In the genomic region with DNA sequence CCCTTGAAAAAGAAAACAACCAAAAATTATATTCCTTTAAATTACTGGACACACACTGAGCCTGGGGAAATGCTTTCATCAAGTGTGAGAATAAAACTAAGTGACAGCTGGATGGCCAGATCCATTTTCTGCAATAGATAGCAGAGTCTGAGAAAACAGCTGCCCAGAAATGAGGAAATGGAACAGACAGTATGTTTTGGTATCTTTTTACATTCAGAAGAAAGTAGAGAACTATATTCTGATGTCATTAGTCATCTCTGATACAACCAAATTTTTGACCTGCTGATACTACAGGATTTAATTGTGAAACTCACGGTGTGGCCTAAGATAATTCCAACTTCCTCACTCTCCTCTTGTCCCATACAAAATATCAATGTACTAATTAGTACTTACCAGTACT, we compare ENCODE assay signal across 13 cellular contexts.
A peak's percentile ranks its signal among the peaks of the same experiment; 100 is the strongest.
DNase-seq lines count a peak whose midpoint lies in the region; ATAC-seq, FAIRE-seq and TF ChIP-seq lines count a peak whose summit lies in the region.
"Had no signal": no experiment of that assay in that cellular context is flagged by ENCODE, and none has a peak within 500 bp of the region (broad histone marks: within the 10 kb centered on the region; RNA-seq: fewer than 3 reads in every experiment).

No MANE protein-coding gene starts in this region.

- H4K20me1 ChIP-seq in astrocyte (ENCODE audit: insufficient read depth, low read length), result peaks cover 38% of the 10 kb centered on the region

- ATAC-seq in A549, result no peak
- peak; percentile 70 for ATAC-seq in GM19452 (IDR thresholded peaks at IDR 0.05; ENCODE audit: unreplicated experiment)
- peak; percentile 59 for ATAC-seq in HG03139 (IDR thresholded peaks at IDR 0.05; ENCODE audit: unreplicated experiment)
- ATAC-seq in esophagus mucosa, result no peak

- peaks cover 56% of the 10 kb centered on the region for H3K4me1 Mint-ChIP-seq in astrocyte (ENCODE audit: low read depth, unreplicated experiment)

- H3K27ac ChIP-seq in A549, result no peak overlapping the region
- H3K27ac ChIP-seq in astrocyte (ENCODE audit: low read depth, low read length), result peak overlapping the region; percentile 56
- no peak overlapping the region for H3K27ac ChIP-seq in A673 (ENCODE audit: low read depth, low read length, poor library complexity, severe bottlenecking)
- no peak overlapping the region for H3K27ac ChIP-seq in RWPE1
- H3K27ac ChIP-seq: spleen, WERI-Rb-1 had no signal

- TF ChIP-seq POLR2A in A549 (IDR thresholded peaks at IDR 0.05; ENCODE audit: low read length), result no peak

- H3K27me3 Mint-ChIP-seq in astrocyte (ENCODE audit: low read depth, unreplicated experiment), result no peaks in the 10 kb centered on the region

- H3K79me2 ChIP-seq in astrocyte (ENCODE audit: insufficient read depth, low read length), result peaks cover 94% of the 10 kb centered on the region

- no peak overlapping the region for H2AFZ ChIP-seq in astrocyte (ENCODE audit: low read depth, low read length)

- peak overlapping the region; percentile 1 for H3K9ac ChIP-seq in astrocyte (ENCODE audit: low read length)

- peaks cover 9% of the 10 kb centered on the region for H3K36me3 ChIP-seq in astrocyte (ENCODE audit: insufficient read depth, low read length)
- peaks cover 7% of the 10 kb centered on the region for H3K36me3 ChIP-seq in A673 (ENCODE audit: insufficient read depth, low read length, poor library complexity, severe bottlenecking)
- H3K36me3 ChIP-seq: spleen, WERI-Rb-1 had no signal

- H3K9me3 Mint-ChIP-seq in astrocyte (ENCODE audit: unreplicated experiment), result no peaks in the 10 kb centered on the region

- H3K36me3 Mint-ChIP-seq in astrocyte (ENCODE audit: low read depth, unreplicated experiment), result peaks cover 12% of the 10 kb centered on the region

- peak overlapping the region; percentile 83 for H3K27ac Mint-ChIP-seq in astrocyte (ENCODE audit: unreplicated experiment)

- no peak overlapping the region for H3K4me3 Mint-ChIP-seq in astrocyte (ENCODE audit: unreplicated experiment)

- TF ChIP-seq EP300 in A549 (IDR thresholded peaks at IDR 0.05), result no peak

- CTCF ChIA-PET in A549 (lab: Yijun Ruan, JAX), result no interaction called here
- CTCF ChIA-PET in A673 (lab: Charles Lee), result no interaction called here
- CTCF ChIA-PET in RWPE1 (lab: Yijun Ruan, JAX), result interaction anchor here (0.6 kb wide), 2 partner anchors 554 to 844 kb away, joined by 3 read pairs; no protein-coding TSS in a partner anchor

- H3K9me3 ChIP-seq in A549, result no peaks in the 10 kb centered on the region
- H3K9me3 ChIP-seq in astrocyte (ENCODE audit: insufficient read depth, low read depth, low read length), result no peaks in the 10 kb centered on the region
- H3K9me3 ChIP-seq in A673 (ENCODE audit: low read depth, low read length, poor library complexity, severe bottlenecking), result no peaks in the 10 kb centered on the region
- H3K9me3 ChIP-seq: spleen had no signal

- DNase-seq in A549 (ENCODE audit: low read depth in 1 of 2, low spot score in 1 of 2) (no peak), astrocyte (ENCODE audit: low read depth) (peak; percentile 66), A673 (ENCODE audit: low spot score) (no peak), RWPE1 (ENCODE audit: low spot score) (no peak), NCI-H345 (lab: John Stamatoyannopoulos, UW) (no peak)
- DNase-seq: amniotic stem cell, NCI-H1694, spleen, WERI-Rb-1 had no signal

- no TSS peak for BruUV-seq in A673 (replicated peaks; lab: Mats Ljungman, UMichigan)

- TF ChIP-seq CTCF in A549 (IDR thresholded peaks at IDR 0.05), result no peak
- TF ChIP-seq CTCF in astrocyte (IDR thresholded peaks at IDR 0.05; ENCODE audit: insufficient read depth, low read depth, low read length), result no peak
- TF ChIP-seq CTCF in A673 (conservative IDR thresholded peaks at IDR 0.05; ENCODE audit: low read depth, low read length), result no peak
- no peak for TF ChIP-seq CTCF in RWPE1 (conservative IDR thresholded peaks at IDR 0.05; ENCODE audit: low read depth)

- 37% methylated on average over 1 of the region's 1 CpG for WGBS in A549 (ENCODE audit: missing lambda C conversion rate)

- intact Hi-C loops in A673 (cut with micrococcal nuclease; ENCODE audit: unreplicated experiment), result no loop called here

- H3K4me2 ChIP-seq in A549, result no peak overlapping the region
- peak overlapping the region; percentile 31 for H3K4me2 ChIP-seq in astrocyte (ENCODE audit: low read length)

- H3K4me1 ChIP-seq in A549 (peaks cover 15% of the 10 kb centered on the region), astrocyte (ENCODE audit: insufficient read depth, low read length) (peaks cover 36% of the 10 kb centered on the region), A673 (ENCODE audit: insufficient read depth, low read length, poor library complexity, severe bottlenecking) (peaks cover 42% of the 10 kb centered on the region)
- H3K4me1 ChIP-seq: spleen had no signal

- POLR2A ChIA-PET in A549 (lab: Yijun Ruan, JAX), result no interaction called here
- POLR2A ChIA-PET in A673 (lab: Charles Lee; ENCODE audit: low non-redundant PET), result no interaction called here
- POLR2A ChIA-PET in RWPE1 (lab: Yijun Ruan, JAX; ENCODE audit: low non-redundant PET), result no interaction called here

- H3K27me3 ChIP-seq in astrocyte (ENCODE audit: insufficient read depth, low read length) (no peaks in the 10 kb centered on the region), A673 (replicated peaks; ENCODE audit: insufficient read depth, low read depth, low read length, poor library complexity) (no peaks in the 10 kb centered on the region)
- H3K27me3 ChIP-seq: spleen had no signal

- H3K4me3 ChIP-seq in A549 (no peak overlapping the region), astrocyte (ENCODE audit: insufficient read depth, low read depth, low read length) (no peak overlapping the region), A673 (ENCODE audit: low read depth, low read length, poor library complexity, severe bottlenecking) (no peak overlapping the region)
- H3K4me3 ChIP-seq: spleen had no signal

- FAIRE-seq in A549 (lab: Jason Lieb, UNC), result no peak
- FAIRE-seq in astrocyte (lab: Jason Lieb, UNC), result peak; percentile 68
- FAIRE-seq: islet of Langerhans had no signal

- no peak for TF ChIP-seq RAD21 in A549 (conservative IDR thresholded peaks at IDR 0.05 in 1 of 2, IDR thresholded peaks at IDR 0.05 in 1 of 2)

TF ChIP-seq in A549, 52 proteins besides CTCF, POLR2A, EP300 and RAD21:
- TF ChIP-seq CBX8 (IDR thresholded peaks at IDR 0.05) (no peak), FOSL2 (IDR thresholded peaks at IDR 0.05) (no peak), FOSL2 (CRISPR knock-in tag; IDR thresholded peaks at IDR 0.05) (peak; percentile 13; the same call in 1 of the 2 replicates), RCOR1 (IDR thresholded peaks at IDR 0.05; ENCODE audit: low read depth, low read length) (no peak)

Comparison
In these comparisons a context has a peak if more than half of its experiments do, and no peak if none do; other contexts are left out.
1. ATAC-seq: peak in GM19452 (single experiment) and HG03139 (single experiment); none in A549 (0 of 2) and esophagus mucosa (single experiment).